In the genomic region with DNA sequence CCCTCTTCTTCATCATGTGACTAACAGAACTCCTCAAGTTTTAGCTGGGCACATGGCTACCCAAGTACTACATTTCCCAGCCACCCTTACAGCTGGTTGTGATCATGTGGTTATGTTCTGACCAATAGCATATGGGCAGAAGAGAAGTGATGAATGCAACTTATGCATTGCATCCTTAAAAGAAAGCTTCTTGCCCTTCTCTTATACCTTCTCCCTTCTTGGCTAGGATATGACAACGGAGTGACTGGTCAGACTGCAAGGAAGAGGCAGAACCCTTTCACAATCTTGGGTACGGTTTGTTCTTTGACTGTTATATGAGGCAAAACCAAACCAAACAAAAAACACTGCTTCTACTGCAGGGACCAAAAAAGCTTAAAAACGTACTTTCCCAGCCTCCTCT, we compare ENCODE assay signal across 11 cellular contexts.
DNase-seq lines count a peak whose midpoint lies in the region; ATAC-seq, FAIRE-seq and TF ChIP-seq lines count a peak whose summit lies in the region.
"Had no signal": no experiment of that assay in that cellular context is flagged by ENCODE, and none has a peak within 500 bp of the region (broad histone marks: within the 10 kb centered on the region; RNA-seq: fewer than 3 reads in every experiment).

No MANE protein-coding gene starts in this region.

- peak overlapping the region in 2 of 4 donors; percentile 28 to 95 for H3K4me3 Mint-ChIP-seq in IgD-negative memory B cell
- no peak overlapping the region for H3K4me3 Mint-ChIP-seq in activated naive CD8-positive, alpha-beta T cell treated with anti-CD3 and anti-CD28 coated beads, Interleukin-2, amount 50 U/mL, for 24 hours
- H3K4me3 Mint-ChIP-seq: mesothelial cell of epicardium had no signal

- no peak for FAIRE-seq in bronchial epithelial cell (lab: Jason Lieb, UNC)
- FAIRE-seq: G401.6 had no signal

- H3K4me3 ChIP-seq in bronchial epithelial cell (ENCODE audit: low read depth, low read length): no peak overlapping the region

- no peaks in the 10 kb centered on the region for H3K9me3 Mint-ChIP-seq in IgD-negative memory B cell
- no peaks in the 10 kb centered on the region for H3K9me3 Mint-ChIP-seq in activated naive CD8-positive, alpha-beta T cell treated with anti-CD3 and anti-CD28 coated beads, Interleukin-2, amount 50 U/mL, for 24 hours
- H3K9me3 Mint-ChIP-seq: mesothelial cell of epicardium had no signal

- peaks cover 30 to 49% (median 30%) of the 10 kb centered on the region in 3 donors for H3K4me1 Mint-ChIP-seq in IgD-negative memory B cell
- H3K4me1 Mint-ChIP-seq in activated naive CD8-positive, alpha-beta T cell treated with anti-CD3 and anti-CD28 coated beads, Interleukin-2, amount 50 U/mL, for 24 hours: peaks cover 25% of the 10 kb centered on the region

- no peak for TF ChIP-seq CTCF in bronchial epithelial cell (IDR thresholded peaks at IDR 0.05; ENCODE audit: insufficient read depth, low read length, severe bottlenecking)

- H3K27me3 Mint-ChIP-seq in IgD-negative memory B cell: no peaks in the 10 kb centered on the region
- peaks cover 12% of the 10 kb centered on the region for H3K27me3 Mint-ChIP-seq in activated naive CD8-positive, alpha-beta T cell treated with anti-CD3 and anti-CD28 coated beads, Interleukin-2, amount 50 U/mL, for 24 hours

- no peaks in the 10 kb centered on the region for H3K36me3 ChIP-seq in bronchial epithelial cell (ENCODE audit: control insufficient read depth, insufficient read depth, low read length)

- DNase-seq in bronchial epithelial cell (ENCODE audit: low read depth) (peak; percentile 73), putamen (ENCODE audit: low spot score) (peak; percentile 62), NCI-H526 treated with DMSO at 0.1 percent for 48 hours (lab: John Stamatoyannopoulos, UW) (no peak)
- no peak for DNase-seq in activated naive CD8-positive, alpha-beta T cell treated with anti-CD3 and anti-CD28 coated beads, Interleukin-2, amount 50 U/mL, for 24 hours
- DNase-seq in stimulated activated CD4-positive, alpha-beta T cell treated with anti-CD3 and anti-CD28 coated beads, Interleukin-4, amount 100 ng/mL, for 24 hours: no peak
- no peak for DNase-seq in stimulated activated CD4-positive, alpha-beta T cell treated with anti-CD3 and anti-CD28 coated beads, Interleukin-15, amount 100 ng/mL, for 24 hours
- DNase-seq: effector CD4-positive, alpha-beta T cell had no signal

- no peaks in the 10 kb centered on the region for H3K27me3 ChIP-seq in bronchial epithelial cell (ENCODE audit: control insufficient read depth, insufficient read depth, low read length)

- H3K36me3 Mint-ChIP-seq in IgD-negative memory B cell: no peaks in the 10 kb centered on the region
- no peaks in the 10 kb centered on the region for H3K36me3 Mint-ChIP-seq in activated naive CD8-positive, alpha-beta T cell treated with anti-CD3 and anti-CD28 coated beads, Interleukin-2, amount 50 U/mL, for 24 hours (ENCODE audit: low read depth)
- H3K36me3 Mint-ChIP-seq: mesothelial cell of epicardium had no signal

- peak; percentile 3 for ATAC-seq in GM19035 (IDR thresholded peaks at IDR 0.05; ENCODE audit: unreplicated experiment)
- no peak for ATAC-seq in activated naive CD8-positive, alpha-beta T cell treated with anti-CD3 and anti-CD28 coated beads, Interleukin-2, amount 50 U/mL, for 24 hours

- peak overlapping the region in 2 of 3 donors; percentile 40 to 96 for H3K27ac Mint-ChIP-seq in IgD-negative memory B cell
- H3K27ac Mint-ChIP-seq in activated naive CD8-positive, alpha-beta T cell treated with anti-CD3 and anti-CD28 coated beads, Interleukin-2, amount 50 U/mL, for 24 hours: no peak overlapping the region
- H3K27ac Mint-ChIP-seq: mesothelial cell of epicardium had no signal

Comparison
In these comparisons a context has a peak if more than half of its experiments do, and no peak if none do; other contexts are left out.
1. DNase-seq: peak in bronchial epithelial cell (single experiment) and putamen (single experiment); none in activated naive CD8-positive, alpha-beta T cell treated with anti-CD3 and anti-CD28 coated beads, Interleukin-2, amount 50 U/mL, for 24 hours (single experiment), stimulated activated CD4-positive, alpha-beta T cell treated with anti-CD3 and anti-CD28 coated beads, Interleukin-4, amount 100 ng/mL, for 24 hours (single experiment), stimulated activated CD4-positive, alpha-beta T cell treated with anti-CD3 and anti-CD28 coated beads, Interleukin-15, amount 100 ng/mL, for 24 hours (single experiment) and NCI-H526 treated with DMSO at 0.1 percent for 48 hours (single experiment).